1 cellular context compared by ENCODE assay signal in genomic region chr10:72353963-72354355, GRCh38.
TF ChIP-seq lines count a peak whose summit lies in the region.

No MANE protein-coding gene starts in this region.

TF ChIP-seq in HepG2, 621 proteins besides CTCF, POLR2A, EP300 and RAD21 (continued from another document and continues in another):
- TF ChIP-seq, protein P1, sequence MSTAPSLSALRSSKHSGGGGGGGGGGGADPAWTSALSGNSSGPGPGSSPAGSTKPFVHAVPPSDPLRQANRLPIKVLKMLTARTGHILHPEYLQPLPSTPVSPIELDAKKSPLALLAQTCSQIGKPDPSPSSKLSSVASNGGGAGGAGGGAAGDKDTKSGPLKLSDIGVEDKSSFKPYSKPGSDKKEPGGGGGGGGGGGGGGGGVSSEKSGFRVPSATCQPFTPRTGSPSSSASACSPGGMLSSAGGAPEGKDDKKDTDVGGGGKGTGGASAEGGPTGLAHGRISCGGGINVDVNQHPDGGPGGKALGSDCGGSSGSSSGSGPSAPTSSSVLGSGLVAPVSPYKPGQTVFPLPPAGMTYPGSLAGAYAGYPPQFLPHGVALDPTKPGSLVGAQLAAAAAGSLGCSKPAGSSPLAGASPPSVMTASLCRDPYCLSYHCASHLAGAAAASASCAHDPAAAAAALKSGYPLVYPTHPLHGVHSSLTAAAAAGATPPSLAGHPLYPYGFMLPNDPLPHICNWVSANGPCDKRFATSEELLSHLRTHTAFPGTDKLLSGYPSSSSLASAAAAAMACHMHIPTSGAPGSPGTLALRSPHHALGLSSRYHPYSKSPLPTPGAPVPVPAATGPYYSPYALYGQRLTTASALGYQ (CRISPR knock-in tag; IDR thresholded peaks at IDR 0.05): no peak
- TF ChIP-seq ZNF138 (CRISPR knock-in tag; IDR thresholded peaks at IDR 0.05; ENCODE audit: low read depth) (no peak), BORCS8-MEF2B (CRISPR knock-in tag; IDR thresholded peaks at IDR 0.05) (0 out of 2 replicates have a peak, but pooled peaks have one; percentile 61), HES4 (CRISPR knock-in tag; IDR thresholded peaks at IDR 0.05; ENCODE audit: borderline replicate concordance) (0 out of 2 replicates have a peak, but pooled peaks have one; percentile 3), ZNF639 (CRISPR knock-in tag; conservative IDR thresholded peaks at IDR 0.05) (no peak), ETV6 (CRISPR knock-in tag; conservative IDR thresholded peaks at IDR 0.05) (no peak; the same call in 1 of the 2 replicates), ZNF350 (CRISPR knock-in tag; IDR thresholded peaks at IDR 0.05; ENCODE audit: borderline replicate concordance, low read depth) (no peak), CEBPB (IDR thresholded peaks at IDR 0.05; ENCODE audit: borderline replicate concordance, low read depth, low read length) (no peak), CREB1 (IDR thresholded peaks at IDR 0.05) (no peak), CREB1 (CRISPR knock-in tag; IDR thresholded peaks at IDR 0.05) (no peak), ZFAT (CRISPR knock-in tag; conservative IDR thresholded peaks at IDR 0.05) (no peak), ZNF737 (CRISPR knock-in tag; IDR thresholded peaks at IDR 0.05; ENCODE audit: borderline replicate concordance) (no peak), HCFC1 (IDR thresholded peaks at IDR 0.05; ENCODE audit: low read depth, low read length) (no peak), ELF1 (CRISPR knock-in tag; IDR thresholded peaks at IDR 0.05) (no peak), ZNF30 (CRISPR knock-in tag; IDR thresholded peaks at IDR 0.05) (no peak), NFYB (CRISPR knock-in tag; IDR thresholded peaks at IDR 0.05) (no peak), NFIB (CRISPR knock-in tag; IDR thresholded peaks at IDR 0.05; ENCODE audit: borderline replicate concordance) (no peak), MAF1 (CRISPR knock-in tag; IDR thresholded peaks at IDR 0.05; ENCODE audit: borderline replicate concordance) (no peak), ZNF136 (CRISPR knock-in tag; IDR thresholded peaks at IDR 0.05; ENCODE audit: low read depth) (0 out of 2 replicates have a peak, but pooled peaks have one; percentile 1), ZNF691 (CRISPR knock-in tag; IDR thresholded peaks at IDR 0.05; ENCODE audit: borderline replicate concordance, low read depth) (no peak), NFIC (IDR thresholded peaks at IDR 0.05; ENCODE audit: low read length) (no peak), MEIS1 (CRISPR knock-in tag; IDR thresholded peaks at IDR 0.05; ENCODE audit: borderline replicate concordance) (no peak), TAF1 (CRISPR knock-in tag; IDR thresholded peaks at IDR 0.05) (peak; percentile 15; the same call in 1 of the 2 replicates), RARA (CRISPR knock-in tag; IDR thresholded peaks at IDR 0.05) (no peak), NFE2L1 (CRISPR knock-in tag; IDR thresholded peaks at IDR 0.05; ENCODE audit: borderline replicate concordance) (no peak), ATM (IDR thresholded peaks at IDR 0.05; ENCODE audit: borderline replicate concordance) (no peak), ZNF510 (CRISPR knock-in tag; IDR thresholded peaks at IDR 0.05; ENCODE audit: low read depth) (0 out of 2 replicates have a peak, but pooled peaks have one; percentile 9), ZFP91 (CRISPR knock-in tag; IDR thresholded peaks at IDR 0.05; ENCODE audit: borderline replicate concordance) (no peak), JDP2 (CRISPR knock-in tag; IDR thresholded peaks at IDR 0.05; ENCODE audit: borderline replicate concordance) (no peak), PHB2 (IDR thresholded peaks at IDR 0.05; ENCODE audit: partially characterized antibody) (no peak), ZNF878 (CRISPR knock-in tag; IDR thresholded peaks at IDR 0.05) (no peak), ZNF768 (CRISPR knock-in tag; IDR thresholded peaks at IDR 0.05) (peak; percentile 17; the same call in 1 of the 2 replicates), ZNF354B (CRISPR knock-in tag; IDR thresholded peaks at IDR 0.05) (no peak), SAP130 (CRISPR knock-in tag; IDR thresholded peaks at IDR 0.05; ENCODE audit: low read depth) (0 out of 2 replicates have a peak, but pooled peaks have one; percentile 15), GTF3A (CRISPR knock-in tag; conservative IDR thresholded peaks at IDR 0.05) (no peak), CHD4 (IDR thresholded peaks at IDR 0.05; ENCODE audit: borderline replicate concordance, low read length) (no peak), TCF7L2 (IDR thresholded peaks at IDR 0.05; ENCODE audit: low read depth, low read length) (no peak), PAX8 (CRISPR knock-in tag; IDR thresholded peaks at IDR 0.05; ENCODE audit: borderline replicate concordance) (no peak), MIER3 (CRISPR knock-in tag; IDR thresholded peaks at IDR 0.05; ENCODE audit: borderline replicate concordance) (no peak), ZC3H4 (CRISPR knock-in tag; IDR thresholded peaks at IDR 0.05; ENCODE audit: borderline replicate concordance) (peak; percentile 37; the same call in 1 of the 2 replicates)
- TF ChIP-seq, protein P2, sequence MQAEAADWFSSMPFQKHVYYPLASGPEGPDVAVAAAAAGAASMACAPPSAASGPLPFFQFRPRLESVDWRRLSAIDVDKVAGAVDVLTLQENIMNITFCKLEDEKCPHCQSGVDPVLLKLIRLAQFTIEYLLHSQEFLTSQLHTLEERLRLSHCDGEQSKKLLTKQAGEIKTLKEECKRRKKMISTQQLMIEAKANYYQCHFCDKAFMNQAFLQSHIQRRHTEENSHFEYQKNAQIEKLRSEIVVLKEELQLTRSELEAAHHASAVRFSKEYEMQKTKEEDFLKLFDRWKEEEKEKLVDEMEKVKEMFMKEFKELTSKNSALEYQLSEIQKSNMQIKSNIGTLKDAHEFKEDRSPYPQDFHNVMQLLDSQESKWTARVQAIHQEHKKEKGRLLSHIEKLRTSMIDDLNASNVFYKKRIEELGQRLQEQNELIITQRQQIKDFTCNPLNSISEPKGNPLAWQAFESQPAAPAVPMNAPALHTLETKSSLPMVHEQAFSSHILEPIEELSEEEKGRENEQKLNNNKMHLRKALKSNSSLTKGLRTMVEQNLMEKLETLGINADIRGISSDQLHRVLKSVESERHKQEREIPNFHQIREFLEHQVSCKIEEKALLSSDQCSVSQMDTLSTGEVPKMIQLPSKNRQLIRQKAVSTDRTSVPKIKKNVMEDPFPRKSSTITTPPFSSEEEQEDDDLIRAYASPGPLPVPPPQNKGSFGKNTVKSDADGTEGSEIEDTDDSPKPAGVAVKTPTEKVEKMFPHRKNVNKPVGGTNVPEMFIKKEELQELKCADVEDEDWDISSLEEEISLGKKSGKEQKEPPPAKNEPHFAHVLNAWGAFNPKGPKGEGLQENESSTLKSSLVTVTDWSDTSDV (CRISPR knock-in tag; IDR thresholded peaks at IDR 0.05): 0 out of 2 replicates have a peak, but pooled peaks have one; percentile 45
- TF ChIP-seq, protein P3, sequence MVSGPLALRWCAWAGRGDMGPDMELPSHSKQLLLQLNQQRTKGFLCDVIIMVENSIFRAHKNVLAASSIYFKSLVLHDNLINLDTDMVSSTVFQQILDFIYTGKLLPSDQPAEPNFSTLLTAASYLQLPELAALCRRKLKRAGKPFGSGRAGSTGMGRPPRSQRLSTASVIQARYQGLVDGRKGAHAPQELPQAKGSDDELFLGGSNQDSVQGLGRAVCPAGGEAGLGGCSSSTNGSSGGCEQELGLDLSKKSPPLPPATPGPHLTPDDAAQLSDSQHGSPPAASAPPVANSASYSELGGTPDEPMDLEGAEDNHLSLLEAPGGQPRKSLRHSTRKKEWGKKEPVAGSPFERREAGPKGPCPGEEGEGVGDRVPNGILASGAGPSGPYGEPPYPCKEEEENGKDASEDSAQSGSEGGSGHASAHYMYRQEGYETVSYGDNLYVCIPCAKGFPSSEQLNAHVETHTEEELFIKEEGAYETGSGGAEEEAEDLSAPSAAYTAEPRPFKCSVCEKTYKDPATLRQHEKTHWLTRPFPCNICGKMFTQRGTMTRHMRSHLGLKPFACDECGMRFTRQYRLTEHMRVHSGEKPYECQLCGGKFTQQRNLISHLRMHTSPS (CRISPR knock-in tag; IDR thresholded peaks at IDR 0.05; ENCODE audit: low read depth): no peak
- TF ChIP-seq, protein P4, sequence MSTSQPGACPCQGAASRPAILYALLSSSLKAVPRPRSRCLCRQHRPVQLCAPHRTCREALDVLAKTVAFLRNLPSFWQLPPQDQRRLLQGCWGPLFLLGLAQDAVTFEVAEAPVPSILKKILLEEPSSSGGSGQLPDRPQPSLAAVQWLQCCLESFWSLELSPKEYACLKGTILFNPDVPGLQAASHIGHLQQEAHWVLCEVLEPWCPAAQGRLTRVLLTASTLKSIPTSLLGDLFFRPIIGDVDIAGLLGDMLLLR (CRISPR knock-in tag; IDR thresholded peaks at IDR 0.05): no peak
- TF ChIP-seq, protein P5, sequence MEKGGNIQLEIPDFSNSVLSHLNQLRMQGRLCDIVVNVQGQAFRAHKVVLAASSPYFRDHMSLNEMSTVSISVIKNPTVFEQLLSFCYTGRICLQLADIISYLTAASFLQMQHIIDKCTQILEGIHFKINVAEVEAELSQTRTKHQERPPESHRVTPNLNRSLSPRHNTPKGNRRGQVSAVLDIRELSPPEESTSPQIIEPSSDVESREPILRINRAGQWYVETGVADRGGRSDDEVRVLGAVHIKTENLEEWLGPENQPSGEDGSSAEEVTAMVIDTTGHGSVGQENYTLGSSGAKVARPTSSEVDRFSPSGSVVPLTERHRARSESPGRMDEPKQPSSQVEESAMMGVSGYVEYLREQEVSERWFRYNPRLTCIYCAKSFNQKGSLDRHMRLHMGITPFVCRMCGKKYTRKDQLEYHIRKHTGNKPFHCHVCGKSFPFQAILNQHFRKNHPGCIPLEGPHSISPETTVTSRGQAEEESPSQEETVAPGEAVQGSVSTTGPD (CRISPR knock-in tag; IDR thresholded peaks at IDR 0.05): no peak
- TF ChIP-seq, protein P6, sequence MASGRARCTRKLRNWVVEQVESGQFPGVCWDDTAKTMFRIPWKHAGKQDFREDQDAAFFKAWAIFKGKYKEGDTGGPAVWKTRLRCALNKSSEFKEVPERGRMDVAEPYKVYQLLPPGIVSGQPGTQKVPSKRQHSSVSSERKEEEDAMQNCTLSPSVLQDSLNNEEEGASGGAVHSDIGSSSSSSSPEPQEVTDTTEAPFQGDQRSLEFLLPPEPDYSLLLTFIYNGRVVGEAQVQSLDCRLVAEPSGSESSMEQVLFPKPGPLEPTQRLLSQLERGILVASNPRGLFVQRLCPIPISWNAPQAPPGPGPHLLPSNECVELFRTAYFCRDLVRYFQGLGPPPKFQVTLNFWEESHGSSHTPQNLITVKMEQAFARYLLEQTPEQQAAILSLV (CRISPR knock-in tag; IDR thresholded peaks at IDR 0.05; ENCODE audit: borderline replicate concordance): no peak
- TF ChIP-seq, protein P7, sequence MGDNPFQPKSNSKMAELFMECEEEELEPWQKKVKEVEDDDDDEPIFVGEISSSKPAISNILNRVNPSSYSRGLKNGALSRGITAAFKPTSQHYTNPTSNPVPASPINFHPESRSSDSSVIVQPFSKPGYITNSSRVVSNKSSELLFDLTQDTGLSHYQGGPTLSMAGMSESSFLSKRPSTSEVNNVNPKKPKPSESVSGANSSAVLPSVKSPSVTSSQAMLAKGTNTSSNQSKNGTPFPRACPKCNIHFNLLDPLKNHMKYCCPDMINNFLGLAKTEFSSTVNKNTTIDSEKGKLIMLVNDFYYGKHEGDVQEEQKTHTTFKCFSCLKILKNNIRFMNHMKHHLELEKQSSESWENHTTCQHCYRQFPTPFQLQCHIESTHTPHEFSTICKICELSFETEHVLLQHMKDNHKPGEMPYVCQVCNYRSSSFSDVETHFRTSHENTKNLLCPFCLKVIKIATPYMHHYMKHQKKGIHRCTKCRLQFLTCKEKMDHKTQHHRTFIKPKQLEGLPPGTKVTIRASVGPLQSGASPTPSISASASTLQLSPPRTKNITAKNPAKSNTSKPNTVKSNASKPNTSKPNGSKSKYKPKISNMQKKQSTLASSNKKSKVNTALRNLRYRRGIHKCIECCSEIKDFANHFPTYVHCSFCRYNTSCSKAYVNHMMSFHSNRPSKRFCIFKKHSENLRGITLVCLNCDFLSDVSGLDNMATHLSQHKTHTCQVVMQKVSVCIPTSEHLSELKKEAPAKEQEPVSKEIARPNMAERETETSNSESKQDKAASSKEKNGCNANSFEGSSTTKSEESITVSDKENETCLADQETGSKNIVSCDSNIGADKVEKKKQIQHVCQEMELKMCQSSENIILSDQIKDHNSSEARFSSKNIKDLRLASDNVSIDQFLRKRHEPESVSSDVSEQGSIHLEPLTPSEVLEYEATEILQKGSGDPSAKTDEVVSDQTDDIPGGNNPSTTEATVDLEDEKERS (CRISPR knock-in tag; IDR thresholded peaks at IDR 0.05): no peak
- TF ChIP-seq, protein P8, sequence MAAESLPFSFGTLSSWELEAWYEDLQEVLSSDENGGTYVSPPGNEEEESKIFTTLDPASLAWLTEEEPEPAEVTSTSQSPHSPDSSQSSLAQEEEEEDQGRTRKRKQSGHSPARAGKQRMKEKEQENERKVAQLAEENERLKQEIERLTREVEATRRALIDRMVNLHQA (CRISPR knock-in tag; IDR thresholded peaks at IDR 0.05): no peak
